Comparison of ENCODE assay signal across 18 cellular contexts in the genomic region with DNA sequence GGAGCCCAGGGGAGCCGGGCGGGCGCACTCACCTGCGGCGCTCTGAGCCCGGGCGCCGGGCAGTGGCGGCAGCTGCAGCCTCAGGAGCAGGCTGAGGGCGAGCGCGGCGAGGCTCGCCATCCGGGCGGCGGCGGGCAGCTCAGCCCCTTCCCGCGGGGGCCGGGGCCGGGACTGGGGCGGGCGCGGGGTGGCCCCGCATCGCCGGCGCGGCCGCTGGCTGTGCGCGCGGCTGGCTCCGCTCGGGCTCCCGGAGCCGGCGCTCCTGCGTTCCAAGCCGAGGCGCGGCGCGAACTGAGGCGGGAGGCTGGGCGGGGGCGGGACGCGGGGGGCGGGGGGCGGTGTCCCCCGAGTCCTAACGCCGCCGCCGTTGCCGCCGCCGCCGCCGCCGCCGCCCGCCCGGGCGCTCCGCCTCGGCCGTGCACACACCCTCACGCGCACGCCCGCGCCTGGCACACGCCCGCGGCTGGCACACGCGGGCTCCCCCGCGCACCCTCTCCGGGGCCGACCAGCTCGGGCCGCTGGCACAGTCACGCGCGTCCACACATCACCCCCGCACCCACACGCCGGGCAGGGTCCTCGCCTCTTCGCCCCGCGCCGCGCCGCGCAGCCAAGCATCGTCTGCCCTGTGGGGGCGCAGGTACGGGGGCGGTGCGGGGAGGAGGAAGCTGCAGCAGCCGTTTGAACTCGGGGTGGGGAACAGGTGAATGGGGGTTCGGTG. TPM values are rescaled to one million over a fixed set of nuclear protein-coding genes. Genes with fewer than 3 reads are reported as not detected.
DNase-seq lines count a peak whose midpoint lies in the region; ATAC-seq and TF ChIP-seq lines count a peak whose summit lies in the region.
"Had no signal": no experiment of that assay in that cellular context is flagged by ENCODE, and none has a peak within 500 bp of the region (broad histone marks: within the 10 kb centered on the region; RNA-seq: fewer than 3 reads in every experiment).

Gene PTPRT, minus strand, starts transcription at position 293 of the 718 bp plus-strand sequence. Its CDS starts 173 bp downstream, at position 120.

- DNase-seq in AG08396 (ENCODE audit: low spot score) (peak; percentile 16), foreskin keratinocyte (no peak), neural crest cell (ENCODE audit: low read depth, low spot score) (no peak), Calu3 (no peak), NCI-H446 treated with DMSO at 0.1 percent for 48 hours (lab: John Stamatoyannopoulos, UW) (no peak), COLO829 (ENCODE audit: low spot score) (no peak)
- DNase-seq: BE2C; NCI-H2227 treated with DMSO at 0.1 percent for 48 hours; stimulated activated CD4-positive, alpha-beta T cell treated with anti-CD3 and anti-CD28 coated beads, Interleukin-2, amount 100 ng/mL, for 24 hours had no signal

- BruUV-seq in Calu3 (replicated peaks; lab: Mats Ljungman, UMichigan): no TSS peak

- CTCF ChIA-PET in Calu3 (lab: Charles Lee): no interaction called here

- TF ChIP-seq CTCF in foreskin keratinocyte (conservative IDR thresholded peaks at IDR 0.05) (no peak), neural crest cell (conservative IDR thresholded peaks at IDR 0.05) (no peak), Calu3 (IDR thresholded peaks at IDR 0.05; ENCODE audit: unreplicated experiment) (no peak)

- no peaks in the 10 kb centered on the region for H3K36me3 Mint-ChIP-seq in neural crest cell (ENCODE audit: low read depth)
- H3K36me3 Mint-ChIP-seq in Calu3 (ENCODE audit: insufficient read depth, unreplicated experiment): no peaks in the 10 kb centered on the region

- intact Hi-C loops in Calu3 (cut with micrococcal nuclease; ENCODE audit: unreplicated experiment): loop anchor here (2.0 to 10.0 kb wide), 5 partner anchors 77 to 1305 kb away; no protein-coding TSS in a partner anchor

- no peaks in the 10 kb centered on the region for H3K36me3 ChIP-seq in HUES48 (ENCODE audit: control insufficient read depth, insufficient read depth, low read length)
- H3K36me3 ChIP-seq: BE2C, prostate gland had no signal

- H3K9me3 Mint-ChIP-seq in neural crest cell (no peaks in the 10 kb centered on the region), Calu3 (ENCODE audit: low read depth, unreplicated experiment) (no peaks in the 10 kb centered on the region)
- H3K9me3 Mint-ChIP-seq: activated T-helper 17 cell treated with anti-CD3 and anti-CD28 coated beads, Interleukin-2, amount 50 U/mL, for 72 hours had no signal

- peaks cover 90% of the 10 kb centered on the region for H3K27me3 Mint-ChIP-seq in neural crest cell (ENCODE audit: low read depth)
- peaks cover 96% of the 10 kb centered on the region for H3K27me3 Mint-ChIP-seq in Calu3 (ENCODE audit: unreplicated experiment)

- H3K4me1 ChIP-seq in HUES48 (ENCODE audit: control insufficient read depth, insufficient read depth, low read length): peaks cover 11% of the 10 kb centered on the region
- no peaks in the 10 kb centered on the region for H3K4me1 ChIP-seq in foreskin keratinocyte
- H3K4me1 ChIP-seq: BE2C, prostate gland had no signal

- H3K27me3 ChIP-seq in HUES48 (ENCODE audit: control insufficient read depth, insufficient read depth, low read length) (peaks cover 54% of the 10 kb centered on the region), foreskin keratinocyte (peaks cover 27% of the 10 kb centered on the region)

- H3K4me1 Mint-ChIP-seq in neural crest cell (peaks cover 14% of the 10 kb centered on the region), Calu3 (ENCODE audit: low read depth, unreplicated experiment) (peaks cover 8% of the 10 kb centered on the region)
- H3K4me1 Mint-ChIP-seq: activated T-helper 17 cell treated with anti-CD3 and anti-CD28 coated beads, Interleukin-2, amount 50 U/mL, for 72 hours had no signal

- no peaks in the 10 kb centered on the region for H3K9me3 ChIP-seq in HUES48 (ENCODE audit: control insufficient read depth, insufficient read depth, low read length)
- H3K9me3 ChIP-seq: BE2C, prostate gland had no signal

- H3K27ac ChIP-seq in HUES48 (ENCODE audit: low read depth, low read length) (no peak within 1 kb of the TSS), foreskin keratinocyte (no peak within 1 kb of the TSS)
- H3K27ac ChIP-seq: HL-60, prostate gland had no signal

- H3K4me3 ChIP-seq in HUES48 (ENCODE audit: low read depth, low read length): peak within 1 kb of the TSS; percentile 70
- H3K4me3 ChIP-seq: prostate gland had no signal

- peak; percentile 8 for ATAC-seq in foreskin keratinocyte
- ATAC-seq in GM19395 (IDR thresholded peaks at IDR 0.05; ENCODE audit: unreplicated experiment): no peak
- ATAC-seq: activated T-helper 17 cell treated with anti-CD3 and anti-CD28 coated beads, Interleukin-2, amount 50 U/mL, for 72 hours; Panc1 had no signal

- no peak within 1 kb of the TSS for H3K27ac Mint-ChIP-seq in neural crest cell (ENCODE audit: unreplicated experiment)
- H3K27ac Mint-ChIP-seq in Calu3 (ENCODE audit: unreplicated experiment): no peak within 1 kb of the TSS
- H3K27ac Mint-ChIP-seq: activated T-helper 17 cell treated with anti-CD3 and anti-CD28 coated beads, Interleukin-2, amount 50 U/mL, for 72 hours had no signal

- no peak within 1 kb of the TSS for H3K9ac ChIP-seq in HUES48 (ENCODE audit: low read depth, low read length)

- H3K4me3 Mint-ChIP-seq in neural crest cell (peak within 1 kb of the TSS; percentile 77), Calu3 (ENCODE audit: low read depth, unreplicated experiment) (no peak within 1 kb of the TSS)
- H3K4me3 Mint-ChIP-seq: activated T-helper 17 cell treated with anti-CD3 and anti-CD28 coated beads, Interleukin-2, amount 50 U/mL, for 72 hours had no signal

RNA-seq across cellular contexts. Expression of gene PTPRT, which starts in this region (rescaled TPM):
- total RNA-seq in foreskin keratinocyte: not detected in 2 replicates
- polyA plus RNA-seq in foreskin keratinocyte: not detected in 2 replicates
- 0.34 and 0.56 TPM in 2 replicates for total RNA-seq in neural crest cell
- total RNA-seq in Calu3 (2022): not detected in 2 replicates
- total RNA-seq: activated T-helper 17 cell treated with anti-CD3 and anti-CD28 coated beads, Interleukin-2, amount 50 U/mL, for 72 hours; Daoy; glomerular endothelial cell; M059J had no signal

Comparison
In these comparisons a context has a peak if more than half of its experiments do, and no peak if none do; other contexts are left out.
1. Peak in ATAC-seq in foreskin keratinocyte; RNA of the gene not detected or under 1 TPM.